Comparison of ENCODE assay signal across 21 cellular contexts in genomic region chr18:34807106-34807796, GRCh38.
DNase-seq lines count a peak whose midpoint lies in the region; ATAC-seq, FAIRE-seq and TF ChIP-seq lines count a peak whose summit lies in the region.
"Had no signal": no experiment of that assay in that cellular context is flagged by ENCODE, and none has a peak within 500 bp of the region (broad histone marks: within the 10 kb centered on the region; RNA-seq: fewer than 3 reads in every experiment).

No MANE protein-coding gene starts in this region.

- 70 to 85% methylated on average over 2 of the region's 2 CpGs for WGBS in esophagus squamous epithelium, 2 donors

- H3K27me3 ChIP-seq in esophagus squamous epithelium: no peaks in the 10 kb centered on the region
- H3K27me3 ChIP-seq: BLaER1 treated with 17β-estradiol and CSF1 and Interleukin-3, amounts not matched to agents 10 nM and 100 nM had no signal

- ATAC-seq in stimulated activated naive CD8-positive, alpha-beta T cell treated with anti-CD3 and anti-CD28 coated beads, Interleukin-15, Interleukin-2, amounts not matched to agents 100 U/mL and 50 U/mL, for 24 hours: no peak

- POLR2A ChIA-PET in MCF 10A (lab: Yijun Ruan, JAX): interaction anchor here (0.6 to 1.6 kb wide), 3 partner anchors 12 to 334 kb away, joined by 3 to 4 read pairs (median 3); no protein-coding TSS in a partner anchor

- H3K9me3 Mint-ChIP-seq in MCF 10A (ENCODE audit: unreplicated experiment): no peaks in the 10 kb centered on the region
- H3K9me3 Mint-ChIP-seq: IgD-negative memory B cell; stimulated activated memory B cell treated with anti-CD40 and anti-IgM and Interleukin-4, amounts not matched to agents 10 μg/mL and 1 μg/mL and 100 μg/mL, for 72 hours had no signal

- H3K9me3 ChIP-seq in esophagus squamous epithelium: no peaks in the 10 kb centered on the region
- H3K9me3 ChIP-seq: BLaER1 treated with 17β-estradiol and CSF1 and Interleukin-3, amounts not matched to agents 10 nM and 100 nM had no signal

- peak; percentile 44 for DNase-seq in DMS53 (lab: John Stamatoyannopoulos, UW)
- no peak for DNase-seq in DMS53 treated with DMSO at 0.1 percent for 48 hours (lab: John Stamatoyannopoulos, UW; ENCODE audit: unreplicated experiment)
- peak; percentile 51 for DNase-seq in MCF 10A (ENCODE audit: unreplicated experiment)
- DNase-seq in iPS-NIHi7 (ENCODE audit: extremely low spot score): peak; percentile 63
- peak; percentile 53 for DNase-seq in urothelium cell line (ENCODE audit: low spot score)
- no peak for DNase-seq in esophagus squamous epithelium (lab: John Stamatoyannopoulos, UW)
- DNase-seq in NCI-H82 treated with DMSO at 0.1 percent for 48 hours (lab: John Stamatoyannopoulos, UW; ENCODE audit: unreplicated experiment): no peak
- DNase-seq in stimulated activated naive CD8-positive, alpha-beta T cell treated with anti-CD3 and anti-CD28 coated beads, Interleukin-15, Interleukin-2, amounts not matched to agents 100 U/mL and 50 U/mL, for 24 hours: no peak
- DNase-seq: activated naive CD4-positive, alpha-beta T cell; DND-41; effector memory CD4-positive, alpha-beta T cell; GM23248; NCI-H146; NCI-H524; RPMI8226; SW 1271 had no signal

- no TSS peak for BruUV-seq in MCF 10A (replicated peaks; lab: Mats Ljungman, UMichigan)

- intact Hi-C loops in MCF 10A (cut with micrococcal nuclease): no loop called here
- intact Hi-C loops in esophagus squamous epithelium (cut with DNase I): no loop called here

- no peak overlapping the region for H3K27ac Mint-ChIP-seq in MCF 10A (ENCODE audit: low read depth, unreplicated experiment)
- H3K27ac Mint-ChIP-seq: IgD-negative memory B cell; stimulated activated memory B cell treated with anti-CD40 and anti-IgM and Interleukin-4, amounts not matched to agents 10 μg/mL and 1 μg/mL and 100 μg/mL, for 72 hours had no signal

- no peak overlapping the region for H3K4me3 Mint-ChIP-seq in MCF 10A (ENCODE audit: unreplicated experiment)
- H3K4me3 Mint-ChIP-seq: IgD-negative memory B cell; stimulated activated memory B cell treated with anti-CD40 and anti-IgM and Interleukin-4, amounts not matched to agents 10 μg/mL and 1 μg/mL and 100 μg/mL, for 72 hours had no signal

- no peak overlapping the region for H3K4me3 ChIP-seq in esophagus squamous epithelium
- H3K4me3 ChIP-seq: BLaER1 treated with 17β-estradiol and CSF1 and Interleukin-3, amounts not matched to agents 10 nM and 100 nM; GM23248; skin epidermis had no signal

- peak overlapping the region in 2 of 4 donors; percentile 11 to 52 for H3K27ac ChIP-seq in esophagus squamous epithelium
- H3K27ac ChIP-seq: 22Rv1; BLaER1 treated with 17β-estradiol and CSF1 and Interleukin-3, amounts not matched to agents 10 nM and 100 nM; GM23248 had no signal

- no peak for TF ChIP-seq CTCF in MCF 10A (IDR thresholded peaks at IDR 0.05; ENCODE audit: unreplicated experiment)
- TF ChIP-seq CTCF in esophagus squamous epithelium (IDR thresholded peaks at IDR 0.05): no peak

- H3K4me1 ChIP-seq in esophagus squamous epithelium: peaks cover 0 to 23% (median 6%) of the 10 kb centered on the region in 3 donors
- H3K4me1 ChIP-seq: BLaER1 treated with 17β-estradiol and CSF1 and Interleukin-3, amounts not matched to agents 10 nM and 100 nM had no signal

- TF ChIP-seq POLR2A in esophagus squamous epithelium (IDR thresholded peaks at IDR 0.05): no peak

- peaks cover 24% of the 10 kb centered on the region for H3K27me3 Mint-ChIP-seq in MCF 10A (ENCODE audit: insufficient read depth, unreplicated experiment)

- no peaks in the 10 kb centered on the region for H3K36me3 Mint-ChIP-seq in MCF 10A (ENCODE audit: insufficient read depth, unreplicated experiment)
- H3K36me3 Mint-ChIP-seq: IgD-negative memory B cell; stimulated activated memory B cell treated with anti-CD40 and anti-IgM and Interleukin-4, amounts not matched to agents 10 μg/mL and 1 μg/mL and 100 μg/mL, for 72 hours had no signal

- H3K4me1 Mint-ChIP-seq in MCF 10A (ENCODE audit: insufficient read depth, unreplicated experiment): no peaks in the 10 kb centered on the region
- H3K4me1 Mint-ChIP-seq: IgD-negative memory B cell; stimulated activated memory B cell treated with anti-CD40 and anti-IgM and Interleukin-4, amounts not matched to agents 10 μg/mL and 1 μg/mL and 100 μg/mL, for 72 hours had no signal

- FAIRE-seq in urothelium cell line (lab: Jason Lieb, UNC): no peak

- CTCF ChIA-PET in MCF 10A (lab: Yijun Ruan, JAX): interaction anchor here (0.6 to 1.4 kb wide), 5 partner anchors 22 to 214 kb away, joined by 3 to 6 read pairs (median 4); no protein-coding TSS in a partner anchor

- H3K36me3 ChIP-seq in esophagus squamous epithelium: no peaks in the 10 kb centered on the region

Comparison
In these comparisons a context has a peak if more than half of its experiments do, and no peak if none do; other contexts are left out.
1. DNase-seq: peak in DMS53 (single experiment), MCF 10A (single experiment), iPS-NIHi7 (single experiment) and urothelium cell line (single experiment); none in DMS53 treated with DMSO at 0.1 percent for 48 hours (single experiment), esophagus squamous epithelium (single experiment), NCI-H82 treated with DMSO at 0.1 percent for 48 hours (single experiment) and stimulated activated naive CD8-positive, alpha-beta T cell treated with anti-CD3 and anti-CD28 coated beads, Interleukin-15, Interleukin-2, amounts not matched to agents 100 U/mL and 50 U/mL, for 24 hours (single experiment).